In the genomic region with DNA sequence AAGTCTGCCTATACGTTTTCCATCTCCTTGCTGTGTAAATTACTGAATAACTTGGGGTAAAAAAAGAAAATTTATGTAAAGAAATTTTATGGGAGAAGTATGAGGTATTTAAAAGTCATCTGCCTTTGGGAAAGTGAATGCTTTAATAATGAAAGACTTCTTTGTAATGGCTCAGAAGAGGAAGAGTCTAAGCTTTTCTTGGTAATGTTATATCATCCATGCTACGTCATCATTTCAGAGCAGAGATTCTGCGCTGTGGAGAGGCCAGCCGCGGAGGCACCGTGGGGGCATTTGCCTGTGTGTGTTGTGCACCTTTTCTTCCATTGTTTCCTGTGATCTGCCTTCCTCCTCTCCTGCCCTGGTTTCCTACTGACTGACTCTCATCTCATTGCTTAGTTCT, we compare ENCODE assay signal across 20 cellular contexts.
DNase-seq lines count a peak whose midpoint lies in the region; ATAC-seq, FAIRE-seq and TF ChIP-seq lines count a peak whose summit lies in the region.
"Had no signal": no experiment of that assay in that cellular context is flagged by ENCODE, and none has a peak within 500 bp of the region (broad histone marks: within the 10 kb centered on the region; RNA-seq: fewer than 3 reads in every experiment).

No MANE protein-coding gene starts in this region.

- H3K4me3 ChIP-seq in endothelial cell of umbilical vein (replicated peaks in 1 of 3; ENCODE audit: insufficient read depth in 1 of 3, low read depth in 1 of 3, low read length in 3 of 3), result no peak overlapping the region
- no peak overlapping the region for H3K4me3 ChIP-seq in CD4-positive, alpha-beta memory T cell (ENCODE audit: low read length in 2 of 2)
- H3K4me3 ChIP-seq: A549, HAP-1 had no signal

- H3K9me3 Mint-ChIP-seq in activated CD8-positive, alpha-beta T cell treated with anti-CD3 and anti-CD28 coated beads for 36 hours, result no peaks in the 10 kb centered on the region
- H3K9me3 Mint-ChIP-seq in activated CD8-positive, alpha-beta T cell treated with anti-CD3 and anti-CD28 coated beads, Interleukin-2, amount 10 ng/mL, durations not matched to agents 7 days and 5 days (ENCODE audit: insufficient read depth), result no peaks in the 10 kb centered on the region
- H3K9me3 Mint-ChIP-seq in osteocyte (ENCODE audit: unreplicated experiment), result no peaks in the 10 kb centered on the region
- H3K9me3 Mint-ChIP-seq in CD4-positive, alpha-beta memory T cell, result no peaks in the 10 kb centered on the region
- H3K9me3 Mint-ChIP-seq: IgD-negative memory B cell had no signal

- FAIRE-seq in endothelial cell of umbilical vein (lab: Jason Lieb, UNC), result peak; percentile 26
- FAIRE-seq: A549, GM12891 had no signal

- no peak for TF ChIP-seq CTCF in activated CD8-positive, alpha-beta T cell treated with anti-CD3 and anti-CD28 coated beads for 36 hours (IDR thresholded peaks at IDR 0.05)
- no peak for TF ChIP-seq CTCF in endothelial cell of umbilical vein (IDR thresholded peaks at IDR 0.05; ENCODE audit: extremely low read depth in 1 of 2, insufficient read depth in 1 of 2, low read depth in 1 of 2, low read length in 2 of 2)
- TF ChIP-seq CTCF in osteocyte (IDR thresholded peaks at IDR 0.05), result no peak

- H3K27me3 Mint-ChIP-seq in activated CD8-positive, alpha-beta T cell treated with anti-CD3 and anti-CD28 coated beads for 36 hours, result no peaks in the 10 kb centered on the region
- H3K27me3 Mint-ChIP-seq in activated CD8-positive, alpha-beta T cell treated with anti-CD3 and anti-CD28 coated beads, Interleukin-2, amount 10 ng/mL, durations not matched to agents 7 days and 5 days (ENCODE audit: low read depth), result no peaks in the 10 kb centered on the region
- H3K27me3 Mint-ChIP-seq in osteocyte (ENCODE audit: unreplicated experiment), result no peaks in the 10 kb centered on the region
- H3K27me3 Mint-ChIP-seq in CD4-positive, alpha-beta memory T cell, result no peaks in the 10 kb centered on the region
- H3K27me3 Mint-ChIP-seq: IgD-negative memory B cell had no signal

- peaks cover 47% of the 10 kb centered on the region for H3K36me3 Mint-ChIP-seq in activated CD8-positive, alpha-beta T cell treated with anti-CD3 and anti-CD28 coated beads for 36 hours (ENCODE audit: low read depth)
- H3K36me3 Mint-ChIP-seq in activated CD8-positive, alpha-beta T cell treated with anti-CD3 and anti-CD28 coated beads, Interleukin-2, amount 10 ng/mL, durations not matched to agents 7 days and 5 days (ENCODE audit: low read depth), result peaks cover 62% of the 10 kb centered on the region
- H3K36me3 Mint-ChIP-seq in osteocyte (ENCODE audit: unreplicated experiment), result peaks cover 70% of the 10 kb centered on the region
- peaks cover 86 to 91% of the 10 kb centered on the region in 2 donors for H3K36me3 Mint-ChIP-seq in CD4-positive, alpha-beta memory T cell

- no peak overlapping the region for H3K4me3 Mint-ChIP-seq in activated CD8-positive, alpha-beta T cell treated with anti-CD3 and anti-CD28 coated beads for 36 hours
- H3K4me3 Mint-ChIP-seq in activated CD8-positive, alpha-beta T cell treated with anti-CD3 and anti-CD28 coated beads, Interleukin-2, amount 10 ng/mL, durations not matched to agents 7 days and 5 days, result no peak overlapping the region
- no peak overlapping the region for H3K4me3 Mint-ChIP-seq in osteocyte (ENCODE audit: unreplicated experiment)
- H3K4me3 Mint-ChIP-seq in CD4-positive, alpha-beta memory T cell, result no peak overlapping the region
- H3K4me3 Mint-ChIP-seq: IgD-negative memory B cell had no signal

- H3K27ac Mint-ChIP-seq in activated CD8-positive, alpha-beta T cell treated with anti-CD3 and anti-CD28 coated beads for 36 hours, result peak overlapping the region; percentile 9
- no peak overlapping the region for H3K27ac Mint-ChIP-seq in activated CD8-positive, alpha-beta T cell treated with anti-CD3 and anti-CD28 coated beads, Interleukin-2, amount 10 ng/mL, durations not matched to agents 7 days and 5 days
- H3K27ac Mint-ChIP-seq in osteocyte (ENCODE audit: unreplicated experiment), result peak overlapping the region; percentile 58
- peak overlapping the region in 3 of 7 donors; percentile 2 to 70 (median 19) for H3K27ac Mint-ChIP-seq in CD4-positive, alpha-beta memory T cell

- CTCF ChIA-PET in activated CD8-positive, alpha-beta T cell treated with anti-CD3 and anti-CD28 coated beads for 36 hours (lab: Charles Lee), result no interaction called here
- CTCF ChIA-PET in activated CD8-positive, alpha-beta T cell treated with anti-CD3 and anti-CD28 coated beads, Interleukin-2, amount 10 ng/mL, durations not matched to agents 7 days and 5 days (lab: Charles Lee), result no interaction called here
- CTCF ChIA-PET in endothelial cell of umbilical vein (lab: Charles Lee), result interaction anchor here (0.6 kb wide), 1 partner anchor 14 kb away, joined by 3 read pairs; no protein-coding TSS in a partner anchor
- CTCF ChIA-PET in CD4-positive, alpha-beta memory T cell (lab: Charles Lee; ENCODE audit: partially characterized antibody), result interaction anchor here (1.3 kb wide), 1 partner anchor 17 kb away, joined by 5 read pairs; no protein-coding TSS in a partner anchor

- no peaks in the 10 kb centered on the region for H4K20me1 ChIP-seq in endothelial cell of umbilical vein (replicated peaks; ENCODE audit: control insufficient read depth, extremely low read depth, insufficient read depth, low read length)

- no peak for TF ChIP-seq POLR2A in endothelial cell of umbilical vein (IDR thresholded peaks at IDR 0.05; ENCODE audit: low read depth, low read length)

- dilution Hi-C loops in endothelial cell of umbilical vein (cut with MboI; ENCODE audit: extremely low pct_ligation_motif_present, low sequenced_read_pairs), result no loop called here

- ATAC-seq in activated CD8-positive, alpha-beta T cell treated with anti-CD3 and anti-CD28 coated beads for 36 hours, result no peak
- ATAC-seq in activated CD8-positive, alpha-beta T cell treated with anti-CD3 and anti-CD28 coated beads, Interleukin-2, amount 10 ng/mL, durations not matched to agents 7 days and 5 days, result no peak
- no peak for ATAC-seq in HG02678 (IDR thresholded peaks at IDR 0.05; ENCODE audit: unreplicated experiment)
- ATAC-seq: A549, PC-3 had no signal

- no peak overlapping the region for H3K4me2 ChIP-seq in endothelial cell of umbilical vein (ENCODE audit: insufficient read depth, low read length)
- H3K4me2 ChIP-seq: A549 had no signal

- no peaks in the 10 kb centered on the region for H3K27me3 ChIP-seq in endothelial cell of umbilical vein (ENCODE audit: control insufficient read depth in 2 of 2, insufficient read depth in 2 of 2, low read length in 2 of 2)
- no peaks in the 10 kb centered on the region for H3K27me3 ChIP-seq in CD4-positive, alpha-beta memory T cell (ENCODE audit: insufficient read depth, low read length)

- no peak overlapping the region for H3K27ac ChIP-seq in endothelial cell of umbilical vein (ENCODE audit: insufficient read depth, low read depth, low read length)
- H3K27ac ChIP-seq in CD4-positive, alpha-beta memory T cell (ENCODE audit: low read depth, low read length), result no peak overlapping the region
- H3K27ac ChIP-seq: A549, C4-2B had no signal

- H3K9ac ChIP-seq in endothelial cell of umbilical vein (replicated peaks; ENCODE audit: extremely low read depth, insufficient read depth, low read length), result no peak overlapping the region

- DNase-seq in activated CD8-positive, alpha-beta T cell treated with anti-CD3 and anti-CD28 coated beads for 36 hours, result no peak
- DNase-seq in activated CD8-positive, alpha-beta T cell treated with anti-CD3 and anti-CD28 coated beads, Interleukin-2, amount 10 ng/mL, durations not matched to agents 7 days and 5 days, result no peak
- DNase-seq in COLO829 (ENCODE audit: low spot score) (peak; percentile 85), endothelial cell of umbilical vein (ENCODE audit: low read depth, low spot score) (no peak), osteocyte (ENCODE audit: extremely low spot score, unreplicated experiment) (no peak), NCI-H1417 (lab: John Stamatoyannopoulos, UW) (no peak)
- DNase-seq in CD4-positive, alpha-beta memory T cell, result no peak
- DNase-seq: DMS79, MV-4-11, NCI-H1436, NCI-H2081, NCI-H226, NCI-H526, PC-3 had no signal

- no peaks in the 10 kb centered on the region for H3K9me3 ChIP-seq in endothelial cell of umbilical vein (replicated peaks; ENCODE audit: control insufficient read depth, insufficient read depth, low read length)
- no peaks in the 10 kb centered on the region for H3K9me3 ChIP-seq in CD4-positive, alpha-beta memory T cell (ENCODE audit: control insufficient read depth in 1 of 2, low read length in 2 of 2)
- H3K9me3 ChIP-seq: A549, HAP-1 had no signal

- no peaks in the 10 kb centered on the region for H3K4me1 ChIP-seq in endothelial cell of umbilical vein (ENCODE audit: control insufficient read depth, extremely low read depth, insufficient read depth, low read length)
- H3K4me1 ChIP-seq in CD4-positive, alpha-beta memory T cell (ENCODE audit: insufficient read depth, low read length), result no peaks in the 10 kb centered on the region
- H3K4me1 ChIP-seq: A549, HAP-1 had no signal

- H3K36me3 ChIP-seq in endothelial cell of umbilical vein (ENCODE audit: control insufficient read depth in 2 of 2, extremely low read depth in 1 of 2, insufficient read depth in 2 of 2, low read length in 2 of 2), result peaks cover 8 to 20% of the 10 kb centered on the region in 2 experiments
- peaks cover 42% of the 10 kb centered on the region for H3K36me3 ChIP-seq in CD4-positive, alpha-beta memory T cell (ENCODE audit: insufficient read depth, low read length)

- no peaks in the 10 kb centered on the region for H3K79me2 ChIP-seq in endothelial cell of umbilical vein (ENCODE audit: control insufficient read depth, insufficient read depth, low read length)

- no peak overlapping the region for H2AFZ ChIP-seq in endothelial cell of umbilical vein (ENCODE audit: low read depth, low read length)

- intact Hi-C loops in activated CD8-positive, alpha-beta T cell treated with anti-CD3 and anti-CD28 coated beads for 36 hours (cut with micrococcal nuclease), result no loop called here
- intact Hi-C loops in endothelial cell of umbilical vein (cut with micrococcal nuclease), result no loop called here
- intact Hi-C loops in CD4-positive, alpha-beta memory T cell (cut with micrococcal nuclease), result no loop called here

- POLR2A ChIA-PET in activated CD8-positive, alpha-beta T cell treated with anti-CD3 and anti-CD28 coated beads for 36 hours (lab: Charles Lee), result no interaction called here
- POLR2A ChIA-PET in activated CD8-positive, alpha-beta T cell treated with anti-CD3 and anti-CD28 coated beads, Interleukin-2, amount 10 ng/mL, durations not matched to agents 7 days and 5 days (lab: Charles Lee), result no interaction called here
- POLR2A ChIA-PET in endothelial cell of umbilical vein (lab: Charles Lee), result no interaction called here
- POLR2A ChIA-PET in CD4-positive, alpha-beta memory T cell (lab: Charles Lee; ENCODE audit: partially characterized antibody), result interaction anchor here (0.6 kb wide), 1 partner anchor 91 kb away, joined by 4 read pairs; no protein-coding TSS in a partner anchor

- peaks cover 23% of the 10 kb centered on the region for H3K4me1 Mint-ChIP-seq in activated CD8-positive, alpha-beta T cell treated with anti-CD3 and anti-CD28 coated beads for 36 hours (ENCODE audit: low read depth)
- H3K4me1 Mint-ChIP-seq in activated CD8-positive, alpha-beta T cell treated with anti-CD3 and anti-CD28 coated beads, Interleukin-2, amount 10 ng/mL, durations not matched to agents 7 days and 5 days (ENCODE audit: low read depth), result peaks cover 34% of the 10 kb centered on the region
- peaks cover 15% of the 10 kb centered on the region for H3K4me1 Mint-ChIP-seq in osteocyte (ENCODE audit: unreplicated experiment)
- peaks cover 0 to 6% (median 0%) of the 10 kb centered on the region in 4 donors for H3K4me1 Mint-ChIP-seq in CD4-positive, alpha-beta memory T cell
- H3K4me1 Mint-ChIP-seq: IgD-negative memory B cell had no signal

- no TSS peak for BruUV-seq in endothelial cell of umbilical vein (replicated peaks; lab: Mats Ljungman, UMichigan)

- no peaks in the 10 kb centered on the region for H3K9me1 ChIP-seq in endothelial cell of umbilical vein (replicated peaks; ENCODE audit: control insufficient read depth, extremely low read depth, insufficient read depth, low read length)

Comparison
In these comparisons a context has a peak if more than half of its experiments do, and no peak if none do; other contexts are left out.
1. CTCF ChIA-PET loops: an anchor here in endothelial cell of umbilical vein (0.6 kb wide) and CD4-positive, alpha-beta memory T cell (1.3 kb wide); none called in activated CD8-positive, alpha-beta T cell treated with anti-CD3 and anti-CD28 coated beads for 36 hours and activated CD8-positive, alpha-beta T cell treated with anti-CD3 and anti-CD28 coated beads, Interleukin-2, amount 10 ng/mL, durations not matched to agents 7 days and 5 days.